ENCODE assay signal across 20 cellular contexts in the genomic region with DNA sequence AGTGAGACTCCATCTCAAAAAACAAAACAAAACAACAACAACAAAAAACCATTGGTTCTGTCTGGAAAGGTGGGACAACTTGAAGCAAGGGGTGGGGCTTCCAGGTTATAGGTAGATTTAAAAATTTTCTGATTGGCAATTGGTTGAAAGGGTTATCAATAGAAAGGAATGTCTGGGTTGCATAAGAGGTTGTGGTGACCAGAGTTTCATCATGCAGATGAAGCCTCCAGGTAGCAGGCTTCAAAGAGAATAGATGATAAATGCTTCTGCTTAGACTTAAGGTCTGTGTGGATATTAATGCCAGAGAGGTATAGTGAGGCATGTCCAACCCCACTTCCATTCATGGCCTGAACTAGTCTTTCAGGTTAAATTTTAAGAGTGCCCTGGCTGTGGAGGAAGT.
DNase-seq lines count a peak whose midpoint lies in the region; ATAC-seq, FAIRE-seq and TF ChIP-seq lines count a peak whose summit lies in the region.
"Had no signal": no experiment of that assay in that cellular context is flagged by ENCODE, and none has a peak within 500 bp of the region (broad histone marks: within the 10 kb centered on the region; RNA-seq: fewer than 3 reads in every experiment).

No MANE protein-coding gene starts in this region.

- TF ChIP-seq CTCF in left ventricle myocardium inferior (IDR thresholded peaks at IDR 0.05; ENCODE audit: borderline replicate concordance) (no peak), heart left ventricle (IDR thresholded peaks at IDR 0.05) (no peak), PC-3 (conservative IDR thresholded peaks at IDR 0.05; ENCODE audit: low read depth, low read length) (no peak), H1 (IDR thresholded peaks at IDR 0.05; ENCODE audit: control extremely low read depth in 1 of 3, insufficient read depth in 1 of 3, low read depth in 1 of 3, low read length in 3 of 3) (no peak)

- H4K5ac ChIP-seq in H1 (ENCODE audit: insufficient read length, low read depth, low read length), result no peak overlapping the region

- H3K79me2 ChIP-seq in PC-3 (ENCODE audit: low read length), result no peaks in the 10 kb centered on the region
- H3K79me2 ChIP-seq in H1 (ENCODE audit: control insufficient read depth in 1 of 2, insufficient read depth in 2 of 2, low read length in 2 of 2), result no peaks in the 10 kb centered on the region

- intact Hi-C loops in left ventricle myocardium inferior (cut with micrococcal nuclease) (no loop called here), heart left ventricle (cut with DNase I) (no loop called here), PC-3 (cut with micrococcal nuclease) (no loop called here)

- TF ChIP-seq EP300 in H1 (IDR thresholded peaks at IDR 0.05; ENCODE audit: borderline replicate concordance in 1 of 2, low read depth in 2 of 2, low read length in 2 of 2), result no peak

- H3K56ac ChIP-seq in H1 (replicated peaks; ENCODE audit: insufficient read length, low read depth, low read length), result no peak overlapping the region

- no peak for TF ChIP-seq RAD21 in H1 (IDR thresholded peaks at IDR 0.05 in 1 of 2, conservative IDR thresholded peaks at IDR 0.05 in 1 of 2; ENCODE audit: low read depth in 2 of 2, low read length in 2 of 2)

- H3K9me3 ChIP-seq in left ventricle myocardium inferior (replicated peaks) (no peaks in the 10 kb centered on the region), heart left ventricle (no peaks in the 10 kb centered on the region), PC-3 (ENCODE audit: low read length) (no peaks in the 10 kb centered on the region), H1 (ENCODE audit: insufficient read depth in 2 of 2, low read depth in 1 of 2, low read length in 1 of 2) (no peaks in the 10 kb centered on the region)
- H3K9me3 ChIP-seq: A549, BLaER1 had no signal

- H3K79me1 ChIP-seq in H1 (ENCODE audit: low read depth, low read length), result no peaks in the 10 kb centered on the region

- H3F3A ChIP-seq in PC-3 (ENCODE audit: low read length, unreplicated experiment), result no peaks in the 10 kb centered on the region

- ATAC-seq in heart left ventricle, result no peak
- no peak for ATAC-seq in PC-3
- ATAC-seq in GM19397 (IDR thresholded peaks at IDR 0.05; ENCODE audit: unreplicated experiment), result no peak
- ATAC-seq in GM18868 (IDR thresholded peaks at IDR 0.05; ENCODE audit: unreplicated experiment), result no peak
- no peak for ATAC-seq in HG02571 (IDR thresholded peaks at IDR 0.05; ENCODE audit: unreplicated experiment)

- no TSS peak for BruUV-seq in PC-3 (replicated peaks; lab: Mats Ljungman, UMichigan)

- no peak overlapping the region for H3K4me2 ChIP-seq in PC-3 (ENCODE audit: low read length)
- H3K4me2 ChIP-seq in H1 (ENCODE audit: insufficient read depth in 1 of 2, low read depth in 2 of 2, low read length in 2 of 2), result no peak overlapping the region
- H3K4me2 ChIP-seq: A549, BLaER1, KMS-11 had no signal

- no peak overlapping the region for H3K23ac ChIP-seq in H1 (ENCODE audit: insufficient read length)

- no peak overlapping the region for H4K91ac ChIP-seq in H1 (replicated peaks; ENCODE audit: insufficient read length, low read length)

- H2BK120ac ChIP-seq in H1 (replicated peaks; ENCODE audit: low read depth, low read length), result no peak overlapping the region

- DNase-seq in left ventricle myocardium inferior, result no peak
- no peak for DNase-seq in heart left ventricle
- DNase-seq in PC-3, result no peak
- DNase-seq in H1 (ENCODE audit: low read depth in 1 of 2, low spot score in 2 of 2), result no peak
- DNase-seq: CD4-positive, alpha-beta memory T cell; DMS153; DMS79; GDM1; HCEC 1CT; HFFc6 had no signal

- H3K27me3 ChIP-seq in left ventricle myocardium inferior (ENCODE audit: low read depth), result no peaks in the 10 kb centered on the region
- H3K27me3 ChIP-seq in heart left ventricle, result no peaks in the 10 kb centered on the region
- H3K27me3 ChIP-seq in PC-3 (ENCODE audit: low read length), result no peaks in the 10 kb centered on the region
- H3K27me3 ChIP-seq in H1 (replicated peaks in 1 of 4; ENCODE audit: control insufficient read depth in 3 of 4, extremely low read depth in 1 of 4, insufficient read depth in 3 of 4, low read length in 3 of 4), result no peaks in the 10 kb centered on the region
- H3K27me3 ChIP-seq: BLaER1 had no signal

- POLR2A ChIA-PET in PC-3 (lab: Charles Lee; ENCODE audit: unreplicated experiment) (no interaction called here), H1 (lab: Charles Lee; ENCODE audit: partially characterized antibody) (interaction anchor here (0.9 kb wide), 1 partner anchor 15 kb away, joined by 3 read pairs; no protein-coding TSS in a partner anchor)

- H3K4me3 ChIP-seq in left ventricle myocardium inferior, result no peak overlapping the region
- H3K4me3 ChIP-seq in heart left ventricle, result no peak overlapping the region
- no peak overlapping the region for H3K4me3 ChIP-seq in PC-3 (ENCODE audit: low read length)
- H3K4me3 ChIP-seq in H1 (ENCODE audit: extremely low read depth in 1 of 4, insufficient read depth in 2 of 4, low read depth in 3 of 4, low read length in 4 of 4), result no peak overlapping the region
- H3K4me3 ChIP-seq: A549, BLaER1 had no signal

- no peak overlapping the region for H3K18ac ChIP-seq in H1 (ENCODE audit: extremely low read depth, low read length)

- H2AFZ ChIP-seq in PC-3 (ENCODE audit: low read length) (no peak overlapping the region), H1 (ENCODE audit: low read length) (no peak overlapping the region)

- no peak overlapping the region for H2BK15ac ChIP-seq in H1 (ENCODE audit: low read length)

- TF ChIP-seq POLR2A in heart left ventricle (IDR thresholded peaks at IDR 0.05) (no peak), H1 (IDR thresholded peaks at IDR 0.05; ENCODE audit: control extremely low read depth in 1 of 2, low read depth in 2 of 2, low read length in 2 of 2) (no peak)

- H3K9me2 ChIP-seq in PC-3 (replicated peaks; ENCODE audit: low read length), result no peaks in the 10 kb centered on the region

- H4K20me1 ChIP-seq in PC-3 (ENCODE audit: low read length) (no peaks in the 10 kb centered on the region), H1 (replicated peaks in 1 of 2; ENCODE audit: control insufficient read depth in 1 of 2, insufficient read depth in 2 of 2, low read length in 2 of 2) (no peaks in the 10 kb centered on the region)
- H4K20me1 ChIP-seq: BLaER1 had no signal

- H2BK20ac ChIP-seq in H1 (ENCODE audit: low read length), result no peak overlapping the region

- peaks cover 30% of the 10 kb centered on the region for H3K4me1 ChIP-seq in left ventricle myocardium inferior
- peaks cover 0 to 30% (median 5%) of the 10 kb centered on the region in 12 donors for H3K4me1 ChIP-seq in heart left ventricle
- peaks cover 19% of the 10 kb centered on the region for H3K4me1 ChIP-seq in PC-3 (ENCODE audit: insufficient read depth, low read length)
- peaks cover 2 to 13% (median 8%) of the 10 kb centered on the region in 4 experiments; a peak in 6 of 7 replicates for H3K4me1 ChIP-seq in H1 (replicated peaks in 1 of 4; ENCODE audit: control insufficient read depth in 3 of 4, insufficient read depth in 4 of 4, low read length in 3 of 4)

- H3K4ac ChIP-seq in H1 (replicated peaks; ENCODE audit: insufficient read length, low read depth, low read length), result no peak overlapping the region

- H3K36me3 ChIP-seq in left ventricle myocardium inferior (no peaks in the 10 kb centered on the region), heart left ventricle (no peaks in the 10 kb centered on the region), PC-3 (ENCODE audit: low read depth, low read length) (no peaks in the 10 kb centered on the region), H1 (ENCODE audit: control insufficient read depth in 2 of 4, insufficient read depth in 4 of 4, low read length in 3 of 4) (no peaks in the 10 kb centered on the region)
- H3K36me3 ChIP-seq: BLaER1 had no signal

- H4K8ac ChIP-seq in H1 (ENCODE audit: extremely low read depth, insufficient read depth, low read length), result no peak overlapping the region

- no peak overlapping the region for H2AK5ac ChIP-seq in H1 (ENCODE audit: low read depth, low read length)

- no peaks in the 10 kb centered on the region for H3K23me2 ChIP-seq in H1 (ENCODE audit: low read depth, low read length)

- H3K27ac ChIP-seq in left ventricle myocardium inferior (replicated peaks) (peak overlapping the region; percentile 75), heart left ventricle (peak overlapping the region in 1 of 12 donors; percentile 42), PC-3 (ENCODE audit: low read length) (0 out of 2 replicates have a peak overlapping the region, but pooled peaks have one; percentile 63), H1 (ENCODE audit: low read depth, low read length) (no peak overlapping the region)
- H3K27ac ChIP-seq: 22Rv1, BLaER1, KMS-11 had no signal

- H3K9ac ChIP-seq in PC-3 (ENCODE audit: low read length), result no peak overlapping the region
- no peak overlapping the region for H3K9ac ChIP-seq in H1 (replicated peaks in 1 of 4; ENCODE audit: extremely low read depth in 1 of 4, low read depth in 3 of 4, low read length in 3 of 4)
- H3K9ac ChIP-seq: BLaER1, KMS-11 had no signal

- H2BK12ac ChIP-seq in H1 (ENCODE audit: low read depth, low read length), result no peak overlapping the region

- CTCF ChIA-PET in PC-3 (lab: Charles Lee), result interaction anchor here (0.8 kb wide), 1 partner anchor 48 kb away, joined by 3 read pairs; no protein-coding TSS in a partner anchor
- CTCF ChIA-PET in H1 (lab: Charles Lee; ENCODE audit: partially characterized antibody), result interaction anchor here (0.6 to 1.8 kb wide), 4 partner anchors 9 to 60 kb away, joined by 3 to 5 read pairs (median 4); no protein-coding TSS in a partner anchor

- H3K14ac ChIP-seq in H1 (ENCODE audit: insufficient read length), result no peak overlapping the region

- no peak overlapping the region for H2BK5ac ChIP-seq in H1 (ENCODE audit: low read depth, low read length)

- no peak for FAIRE-seq in H1 (lab: Jason Lieb, UNC)
- FAIRE-seq: A549, GM12892, GM18507, H54 had no signal

TF ChIP-seq in H1, 55 proteins besides CTCF, POLR2A, EP300 and RAD21:
- TF ChIP-seq JUN (IDR thresholded peaks at IDR 0.05; ENCODE audit: low read depth, low read length), result no peak
- no peak for TF ChIP-seq RBBP5 (IDR thresholded peaks at IDR 0.05; ENCODE audit: borderline replicate concordance, low read depth, low read length)
- TF ChIP-seq CEBPB (IDR thresholded peaks at IDR 0.05; ENCODE audit: low read depth, low read length), result peak; percentile 62
- no peak for TF ChIP-seq RNF2 (IDR thresholded peaks at IDR 0.05; ENCODE audit: borderline replicate concordance, low read depth, low read length, missing control alignments, poor library complexity, severe bottlenecking)
- no peak for TF ChIP-seq SP2 (IDR thresholded peaks at IDR 0.05; ENCODE audit: low read length)
- TF ChIP-seq TCF12 (IDR thresholded peaks at IDR 0.05; ENCODE audit: low read depth, low read length), result no peak
- no peak for TF ChIP-seq BRCA1 (IDR thresholded peaks at IDR 0.05; ENCODE audit: low read depth, low read length)
- no peak for TF ChIP-seq POLR2AphosphoS5 (IDR thresholded peaks at IDR 0.05; ENCODE audit: low read depth, low read length)
